In the genomic region with DNA sequence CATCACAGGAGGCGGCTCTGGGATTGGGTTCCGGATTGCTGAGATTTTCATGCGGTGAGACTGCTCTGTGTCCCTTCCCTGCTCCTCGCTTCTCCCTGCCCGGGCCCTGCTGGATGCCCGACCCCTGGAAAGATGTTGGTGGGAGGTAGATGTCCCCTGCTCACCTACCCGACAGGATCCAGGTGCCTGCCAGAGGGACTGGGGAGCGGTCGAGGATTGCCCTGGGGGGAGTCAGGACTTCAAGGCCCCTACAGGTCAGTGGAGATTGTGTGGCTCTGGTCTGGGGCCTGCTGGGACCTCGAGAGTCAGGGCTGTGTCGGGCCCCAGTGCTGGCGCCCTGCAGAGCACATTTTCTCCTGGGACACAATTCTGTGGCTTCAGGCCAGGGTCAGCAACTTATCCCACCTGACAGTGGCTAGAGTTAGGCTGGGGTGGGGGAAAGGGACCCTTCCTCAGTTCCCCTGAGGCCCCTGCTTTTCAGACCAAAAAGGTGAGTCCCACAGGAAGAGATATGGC, we compare ENCODE assay signal across 1 cellular context.
TF ChIP-seq lines count a peak whose summit lies in the region.

No MANE protein-coding gene starts in this region.

TF ChIP-seq in HepG2, 621 proteins besides CTCF, POLR2A, EP300 and RAD21 (continued from another document and continues in another):
- TF ChIP-seq, protein P1, sequence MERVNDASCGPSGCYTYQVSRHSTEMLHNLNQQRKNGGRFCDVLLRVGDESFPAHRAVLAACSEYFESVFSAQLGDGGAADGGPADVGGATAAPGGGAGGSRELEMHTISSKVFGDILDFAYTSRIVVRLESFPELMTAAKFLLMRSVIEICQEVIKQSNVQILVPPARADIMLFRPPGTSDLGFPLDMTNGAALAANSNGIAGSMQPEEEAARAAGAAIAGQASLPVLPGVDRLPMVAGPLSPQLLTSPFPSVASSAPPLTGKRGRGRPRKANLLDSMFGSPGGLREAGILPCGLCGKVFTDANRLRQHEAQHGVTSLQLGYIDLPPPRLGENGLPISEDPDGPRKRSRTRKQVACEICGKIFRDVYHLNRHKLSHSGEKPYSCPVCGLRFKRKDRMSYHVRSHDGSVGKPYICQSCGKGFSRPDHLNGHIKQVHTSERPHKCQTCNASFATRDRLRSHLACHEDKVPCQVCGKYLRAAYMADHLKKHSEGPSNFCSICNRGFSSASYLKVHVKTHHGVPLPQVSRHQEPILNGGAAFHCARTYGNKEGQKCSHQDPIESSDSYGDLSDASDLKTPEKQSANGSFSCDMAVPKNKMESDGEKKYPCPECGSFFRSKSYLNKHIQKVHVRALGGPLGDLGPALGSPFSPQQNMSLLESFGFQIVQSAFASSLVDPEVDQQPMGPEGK (CRISPR knock-in tag; IDR thresholded peaks at IDR 0.05), result peak; percentile 89
- 0 out of 2 replicates have a peak, but pooled peaks have one; percentile 43 for TF ChIP-seq DNMT3B (CRISPR knock-in tag; conservative IDR thresholded peaks at IDR 0.05)
- TF ChIP-seq, protein P2, sequence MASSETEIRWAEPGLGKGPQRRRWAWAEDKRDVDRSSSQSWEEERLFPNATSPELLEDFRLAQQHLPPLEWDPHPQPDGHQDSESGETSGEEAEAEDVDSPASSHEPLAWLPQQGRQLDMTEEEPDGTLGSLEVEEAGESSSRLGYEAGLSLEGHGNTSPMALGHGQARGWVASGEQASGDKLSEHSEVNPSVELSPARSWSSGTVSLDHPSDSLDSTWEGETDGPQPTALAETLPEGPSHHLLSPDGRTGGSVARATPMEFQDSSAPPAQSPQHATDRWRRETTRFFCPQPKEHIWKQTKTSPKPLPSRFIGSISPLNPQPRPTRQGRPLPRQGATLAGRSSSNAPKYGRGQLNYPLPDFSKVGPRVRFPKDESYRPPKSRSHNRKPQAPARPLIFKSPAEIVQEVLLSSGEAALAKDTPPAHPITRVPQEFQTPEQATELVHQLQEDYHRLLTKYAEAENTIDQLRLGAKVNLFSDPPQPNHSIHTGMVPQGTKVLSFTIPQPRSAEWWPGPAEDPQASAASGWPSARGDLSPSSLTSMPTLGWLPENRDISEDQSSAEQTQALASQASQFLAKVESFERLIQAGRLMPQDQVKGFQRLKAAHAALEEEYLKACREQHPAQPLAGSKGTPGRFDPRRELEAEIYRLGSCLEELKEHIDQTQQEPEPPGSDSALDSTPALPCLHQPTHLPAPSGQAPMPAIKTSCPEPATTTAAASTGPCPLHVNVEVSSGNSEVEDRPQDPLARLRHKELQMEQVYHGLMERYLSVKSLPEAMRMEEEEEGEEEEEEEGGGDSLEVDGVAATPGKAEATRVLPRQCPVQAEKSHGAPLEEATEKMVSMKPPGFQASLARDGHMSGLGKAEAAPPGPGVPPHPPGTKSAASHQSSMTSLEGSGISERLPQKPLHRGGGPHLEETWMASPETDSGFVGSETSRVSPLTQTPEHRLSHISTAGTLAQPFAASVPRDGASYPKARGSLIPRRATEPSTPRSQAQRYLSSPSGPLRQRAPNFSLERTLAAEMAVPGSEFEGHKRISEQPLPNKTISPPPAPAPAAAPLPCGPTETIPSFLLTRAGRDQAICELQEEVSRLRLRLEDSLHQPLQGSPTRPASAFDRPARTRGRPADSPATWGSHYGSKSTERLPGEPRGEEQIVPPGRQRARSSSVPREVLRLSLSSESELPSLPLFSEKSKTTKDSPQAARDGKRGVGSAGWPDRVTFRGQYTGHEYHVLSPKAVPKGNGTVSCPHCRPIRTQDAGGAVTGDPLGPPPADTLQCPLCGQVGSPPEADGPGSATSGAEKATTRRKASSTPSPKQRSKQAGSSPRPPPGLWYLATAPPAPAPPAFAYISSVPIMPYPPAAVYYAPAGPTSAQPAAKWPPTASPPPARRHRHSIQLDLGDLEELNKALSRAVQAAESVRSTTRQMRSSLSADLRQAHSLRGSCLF (CRISPR knock-in tag; IDR thresholded peaks at IDR 0.05; ENCODE audit: borderline replicate concordance), result no peak
- TF ChIP-seq ZFP36 (IDR thresholded peaks at IDR 0.05; ENCODE audit: borderline replicate concordance, low read depth, low read length, partially characterized antibody), result no peak
- no peak for TF ChIP-seq ZSCAN20 (CRISPR knock-in tag; IDR thresholded peaks at IDR 0.05; ENCODE audit: borderline replicate concordance)
- TF ChIP-seq SYNCRIP (IDR thresholded peaks at IDR 0.05; ENCODE audit: insufficient read depth, low read depth, low read length), result no peak
- no peak for TF ChIP-seq MAFK (conservative IDR thresholded peaks at IDR 0.05 in 1 of 2, IDR thresholded peaks at IDR 0.05 in 1 of 2; ENCODE audit: low read length in 2 of 2)
- peak; percentile 13; the same call in 1 of the 2 replicates for TF ChIP-seq SAP130 (CRISPR knock-in tag; IDR thresholded peaks at IDR 0.05; ENCODE audit: low read depth)
- no peak for TF ChIP-seq NFKB2 (CRISPR knock-in tag; IDR thresholded peaks at IDR 0.05; ENCODE audit: borderline replicate concordance)
- TF ChIP-seq, protein P3, sequence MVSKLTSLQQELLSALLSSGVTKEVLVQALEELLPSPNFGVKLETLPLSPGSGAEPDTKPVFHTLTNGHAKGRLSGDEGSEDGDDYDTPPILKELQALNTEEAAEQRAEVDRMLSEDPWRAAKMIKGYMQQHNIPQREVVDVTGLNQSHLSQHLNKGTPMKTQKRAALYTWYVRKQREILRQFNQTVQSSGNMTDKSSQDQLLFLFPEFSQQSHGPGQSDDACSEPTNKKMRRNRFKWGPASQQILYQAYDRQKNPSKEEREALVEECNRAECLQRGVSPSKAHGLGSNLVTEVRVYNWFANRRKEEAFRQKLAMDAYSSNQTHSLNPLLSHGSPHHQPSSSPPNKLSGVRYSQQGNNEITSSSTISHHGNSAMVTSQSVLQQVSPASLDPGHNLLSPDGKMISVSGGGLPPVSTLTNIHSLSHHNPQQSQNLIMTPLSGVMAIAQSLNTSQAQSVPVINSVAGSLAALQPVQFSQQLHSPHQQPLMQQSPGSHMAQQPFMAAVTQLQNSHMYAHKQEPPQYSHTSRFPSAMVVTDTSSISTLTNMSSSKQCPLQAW (CRISPR knock-in tag; IDR thresholded peaks at IDR 0.05), result 0 out of 2 replicates have a peak, but pooled peaks have one; percentile 37
- no peak for TF ChIP-seq ZNF781 (CRISPR knock-in tag; IDR thresholded peaks at IDR 0.05; ENCODE audit: borderline replicate concordance, not compliant biosample characterization)
- no peak for TF ChIP-seq RBM39 (IDR thresholded peaks at IDR 0.05; ENCODE audit: low read depth, low read length, poor library complexity, severe bottlenecking)
- no peak for TF ChIP-seq ZNF782 (CRISPR knock-in tag; IDR thresholded peaks at IDR 0.05; ENCODE audit: borderline replicate concordance)
- TF ChIP-seq, protein P4, sequence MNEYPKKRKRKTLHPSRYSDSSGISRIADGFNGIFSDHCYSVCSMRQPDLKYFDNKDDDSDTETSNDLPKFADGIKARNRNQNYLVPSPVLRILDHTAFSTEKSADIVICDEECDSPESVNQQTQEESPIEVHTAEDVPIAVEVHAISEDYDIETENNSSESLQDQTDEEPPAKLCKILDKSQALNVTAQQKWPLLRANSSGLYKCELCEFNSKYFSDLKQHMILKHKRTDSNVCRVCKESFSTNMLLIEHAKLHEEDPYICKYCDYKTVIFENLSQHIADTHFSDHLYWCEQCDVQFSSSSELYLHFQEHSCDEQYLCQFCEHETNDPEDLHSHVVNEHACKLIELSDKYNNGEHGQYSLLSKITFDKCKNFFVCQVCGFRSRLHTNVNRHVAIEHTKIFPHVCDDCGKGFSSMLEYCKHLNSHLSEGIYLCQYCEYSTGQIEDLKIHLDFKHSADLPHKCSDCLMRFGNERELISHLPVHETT (CRISPR knock-in tag; conservative IDR thresholded peaks at IDR 0.05), result 0 out of 2 replicates have a peak, but pooled peaks have one; percentile 15
- TF ChIP-seq, protein P5, sequence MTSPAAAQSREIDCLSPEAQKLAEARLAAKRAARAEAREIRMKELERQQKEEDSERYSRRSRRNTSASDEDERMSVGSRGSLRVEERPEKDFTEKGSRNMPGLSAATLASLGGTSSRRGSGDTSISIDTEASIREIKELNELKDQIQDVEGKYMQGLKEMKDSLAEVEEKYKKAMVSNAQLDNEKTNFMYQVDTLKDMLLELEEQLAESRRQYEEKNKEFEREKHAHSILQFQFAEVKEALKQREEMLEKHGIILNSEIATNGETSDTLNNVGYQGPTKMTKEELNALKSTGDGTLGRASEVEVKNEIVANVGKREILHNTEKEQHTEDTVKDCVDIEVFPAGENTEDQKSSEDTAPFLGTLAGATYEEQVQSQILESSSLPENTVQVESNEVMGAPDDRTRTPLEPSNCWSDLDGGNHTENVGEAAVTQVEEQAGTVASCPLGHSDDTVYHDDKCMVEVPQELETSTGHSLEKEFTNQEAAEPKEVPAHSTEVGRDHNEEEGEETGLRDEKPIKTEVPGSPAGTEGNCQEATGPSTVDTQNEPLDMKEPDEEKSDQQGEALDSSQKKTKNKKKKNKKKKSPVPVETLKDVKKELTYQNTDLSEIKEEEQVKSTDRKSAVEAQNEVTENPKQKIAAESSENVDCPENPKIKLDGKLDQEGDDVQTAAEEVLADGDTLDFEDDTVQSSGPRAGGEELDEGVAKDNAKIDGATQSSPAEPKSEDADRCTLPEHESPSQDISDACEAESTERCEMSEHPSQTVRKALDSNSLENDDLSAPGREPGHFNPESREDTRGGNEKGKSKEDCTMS (CRISPR knock-in tag; conservative IDR thresholded peaks at IDR 0.05), result no peak
- no peak for TF ChIP-seq SIX4 (CRISPR knock-in tag; IDR thresholded peaks at IDR 0.05)
- peak; percentile 45; the same call in 1 of the 2 replicates for TF ChIP-seq KDM2A (CRISPR knock-in tag; IDR thresholded peaks at IDR 0.05; ENCODE audit: borderline replicate concordance, low read depth)
- 0 out of 2 replicates have a peak, but pooled peaks have one; percentile 1 for TF ChIP-seq ZNF12 (CRISPR knock-in tag; IDR thresholded peaks at IDR 0.05)
- peak; percentile 72; the same call in 1 of the 2 replicates for TF ChIP-seq ZC3H4 (CRISPR knock-in tag; IDR thresholded peaks at IDR 0.05; ENCODE audit: borderline replicate concordance)
- no peak for TF ChIP-seq ZNF776 (CRISPR knock-in tag; IDR thresholded peaks at IDR 0.05)
- no peak for TF ChIP-seq CREB1 (IDR thresholded peaks at IDR 0.05)
- TF ChIP-seq CREB1 (CRISPR knock-in tag; IDR thresholded peaks at IDR 0.05), result no peak
- no peak for TF ChIP-seq JUND (CRISPR knock-in tag; IDR thresholded peaks at IDR 0.05)
- no peak for TF ChIP-seq ARNTL (CRISPR knock-in tag; IDR thresholded peaks at IDR 0.05)
- TF ChIP-seq MED1 (CRISPR knock-in tag; IDR thresholded peaks at IDR 0.05), result 0 out of 2 replicates have a peak, but pooled peaks have one; percentile 7
- no peak for TF ChIP-seq KLF6 (CRISPR knock-in tag; IDR thresholded peaks at IDR 0.05)
- TF ChIP-seq, protein P6, sequence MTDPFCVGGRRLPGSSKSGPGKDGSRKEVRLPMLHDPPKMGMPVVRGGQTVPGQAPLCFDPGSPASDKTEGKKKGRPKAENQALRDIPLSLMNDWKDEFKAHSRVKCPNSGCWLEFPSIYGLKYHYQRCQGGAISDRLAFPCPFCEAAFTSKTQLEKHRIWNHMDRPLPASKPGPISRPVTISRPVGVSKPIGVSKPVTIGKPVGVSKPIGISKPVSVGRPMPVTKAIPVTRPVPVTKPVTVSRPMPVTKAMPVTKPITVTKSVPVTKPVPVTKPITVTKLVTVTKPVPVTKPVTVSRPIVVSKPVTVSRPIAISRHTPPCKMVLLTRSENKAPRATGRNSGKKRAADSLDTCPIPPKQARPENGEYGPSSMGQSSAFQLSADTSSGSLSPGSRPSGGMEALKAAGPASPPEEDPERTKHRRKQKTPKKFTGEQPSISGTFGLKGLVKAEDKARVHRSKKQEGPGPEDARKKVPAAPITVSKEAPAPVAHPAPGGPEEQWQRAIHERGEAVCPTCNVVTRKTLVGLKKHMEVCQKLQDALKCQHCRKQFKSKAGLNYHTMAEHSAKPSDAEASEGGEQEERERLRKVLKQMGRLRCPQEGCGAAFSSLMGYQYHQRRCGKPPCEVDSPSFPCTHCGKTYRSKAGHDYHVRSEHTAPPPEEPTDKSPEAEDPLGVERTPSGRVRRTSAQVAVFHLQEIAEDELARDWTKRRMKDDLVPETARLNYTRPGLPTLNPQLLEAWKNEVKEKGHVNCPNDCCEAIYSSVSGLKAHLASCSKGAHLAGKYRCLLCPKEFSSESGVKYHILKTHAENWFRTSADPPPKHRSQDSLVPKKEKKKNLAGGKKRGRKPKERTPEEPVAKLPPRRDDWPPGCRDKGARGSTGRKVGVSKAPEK (CRISPR knock-in tag; IDR thresholded peaks at IDR 0.05; ENCODE audit: borderline replicate concordance), result no peak
- no peak for TF ChIP-seq TEAD3 (CRISPR knock-in tag; optimal IDR thresholded peaks at IDR 0.05; ENCODE audit: borderline replicate concordance)
- TF ChIP-seq PHF21A (CRISPR knock-in tag; IDR thresholded peaks at IDR 0.05), result no peak; the same call in none of the 2 replicates
- no peak for TF ChIP-seq KDM6A (CRISPR knock-in tag; IDR thresholded peaks at IDR 0.05; ENCODE audit: low read depth)
- peak; percentile 52 for TF ChIP-seq RBFOX2 (IDR thresholded peaks at IDR 0.05; ENCODE audit: low read depth, low read length)
- no peak for TF ChIP-seq ARNT (IDR thresholded peaks at IDR 0.05)
- TF ChIP-seq, protein P7, sequence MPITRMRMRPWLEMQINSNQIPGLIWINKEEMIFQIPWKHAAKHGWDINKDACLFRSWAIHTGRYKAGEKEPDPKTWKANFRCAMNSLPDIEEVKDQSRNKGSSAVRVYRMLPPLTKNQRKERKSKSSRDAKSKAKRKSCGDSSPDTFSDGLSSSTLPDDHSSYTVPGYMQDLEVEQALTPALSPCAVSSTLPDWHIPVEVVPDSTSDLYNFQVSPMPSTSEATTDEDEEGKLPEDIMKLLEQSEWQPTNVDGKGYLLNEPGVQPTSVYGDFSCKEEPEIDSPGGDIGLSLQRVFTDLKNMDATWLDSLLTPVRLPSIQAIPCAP (CRISPR knock-in tag; IDR thresholded peaks at IDR 0.05; ENCODE audit: low read depth), result no peak
- TF ChIP-seq, protein P8, sequence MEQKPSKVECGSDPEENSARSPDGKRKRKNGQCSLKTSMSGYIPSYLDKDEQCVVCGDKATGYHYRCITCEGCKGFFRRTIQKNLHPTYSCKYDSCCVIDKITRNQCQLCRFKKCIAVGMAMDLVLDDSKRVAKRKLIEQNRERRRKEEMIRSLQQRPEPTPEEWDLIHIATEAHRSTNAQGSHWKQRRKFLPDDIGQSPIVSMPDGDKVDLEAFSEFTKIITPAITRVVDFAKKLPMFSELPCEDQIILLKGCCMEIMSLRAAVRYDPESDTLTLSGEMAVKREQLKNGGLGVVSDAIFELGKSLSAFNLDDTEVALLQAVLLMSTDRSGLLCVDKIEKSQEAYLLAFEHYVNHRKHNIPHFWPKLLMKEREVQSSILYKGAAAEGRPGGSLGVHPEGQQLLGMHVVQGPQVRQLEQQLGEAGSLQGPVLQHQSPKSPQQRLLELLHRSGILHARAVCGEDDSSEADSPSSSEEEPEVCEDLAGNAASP (CRISPR knock-in tag; IDR thresholded peaks at IDR 0.05; ENCODE audit: borderline replicate concordance), result no peak
- TF ChIP-seq TSC22D2 (CRISPR knock-in tag; IDR thresholded peaks at IDR 0.05; ENCODE audit: borderline replicate concordance), result no peak
- TF ChIP-seq RXRB (CRISPR knock-in tag; IDR thresholded peaks at IDR 0.05; ENCODE audit: borderline replicate concordance), result no peak
- peak; percentile 17 for TF ChIP-seq HNRNPH1 (optimal IDR thresholded peaks at IDR 0.05; ENCODE audit: low read depth, low read length)
- TF ChIP-seq MTF2 (CRISPR knock-in tag; IDR thresholded peaks at IDR 0.05; ENCODE audit: borderline replicate concordance), result no peak
- no peak for TF ChIP-seq CENPT (CRISPR knock-in tag; IDR thresholded peaks at IDR 0.05; ENCODE audit: low read depth)
- TF ChIP-seq SP4 (CRISPR knock-in tag; IDR thresholded peaks at IDR 0.05), result no peak
- TF ChIP-seq, protein P9, sequence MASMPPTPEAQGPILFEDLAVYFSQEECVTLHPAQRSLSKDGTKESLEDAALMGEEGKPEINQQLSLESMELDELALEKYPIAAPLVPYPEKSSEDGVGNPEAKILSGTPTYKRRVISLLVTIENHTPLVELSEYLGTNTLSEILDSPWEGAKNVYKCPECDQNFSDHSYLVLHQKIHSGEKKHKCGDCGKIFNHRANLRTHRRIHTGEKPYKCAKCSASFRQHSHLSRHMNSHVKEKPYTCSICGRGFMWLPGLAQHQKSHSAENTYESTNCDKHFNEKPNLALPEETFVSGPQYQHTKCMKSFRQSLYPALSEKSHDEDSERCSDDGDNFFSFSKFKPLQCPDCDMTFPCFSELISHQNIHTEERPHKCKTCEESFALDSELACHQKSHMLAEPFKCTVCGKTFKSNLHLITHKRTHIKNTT (CRISPR knock-in tag; IDR thresholded peaks at IDR 0.05), result no peak
